Comparison of ENCODE assay signal across 10 cellular contexts in the genomic region with DNA sequence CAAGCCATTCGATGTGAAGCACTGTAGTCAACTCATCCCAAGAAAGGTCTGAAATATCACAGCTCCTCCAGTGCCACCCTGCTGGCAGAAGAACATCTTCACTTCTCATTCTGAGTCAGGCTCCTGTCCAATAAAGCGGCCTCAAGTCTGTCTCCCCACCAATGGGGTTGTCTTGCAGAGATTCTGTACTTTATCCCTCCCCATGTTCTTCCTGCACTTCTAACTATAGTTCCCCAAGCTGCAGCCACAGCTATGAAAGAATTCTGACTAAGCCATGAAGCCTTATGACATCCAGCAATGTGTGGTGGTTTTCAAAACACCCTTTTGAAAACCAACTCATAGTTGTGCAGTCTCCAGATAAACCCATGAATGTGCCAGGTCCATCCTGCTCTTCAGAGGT. TPM values are rescaled to one million over a fixed set of nuclear protein-coding genes. Genes with fewer than 3 reads are reported as not detected.
A peak's percentile ranks its signal among the peaks of the same experiment; 100 is the strongest.
DNase-seq lines count a peak whose midpoint lies in the region; ATAC-seq and TF ChIP-seq lines count a peak whose summit lies in the region.
"Had no signal": no experiment of that assay in that cellular context is flagged by ENCODE, and none has a peak within 500 bp of the region (broad histone marks: within the 10 kb centered on the region; RNA-seq: fewer than 3 reads in every experiment).

No MANE protein-coding gene starts in this region.

- intact Hi-C loops in sciatic nerve (cut with DNase I), result no loop called here

- ATAC-seq in GM19351 (IDR thresholded peaks at IDR 0.05; ENCODE audit: unreplicated experiment) (peak; percentile 42), sciatic nerve (peak; percentile 52), GM18861 (IDR thresholded peaks at IDR 0.05; ENCODE audit: unreplicated experiment) (no peak)

- peak; percentile 71 for DNase-seq in RPMI7951 (ENCODE audit: low read depth)
- DNase-seq in fibroblast of the aortic adventitia (ENCODE audit: low read depth), result peak; percentile 60
- no peak for DNase-seq in sciatic nerve (ENCODE audit: low spot score)
- no peak for DNase-seq in SHP77 (lab: John Stamatoyannopoulos, UW)
- DNase-seq in SW480 (ENCODE audit: low spot score), result no peak
- no peak for DNase-seq in DMS53 (lab: John Stamatoyannopoulos, UW)
- DNase-seq: NCI-H2171 treated with DMSO at 0.1 percent for 48 hours had no signal

- no peak for TF ChIP-seq CTCF in fibroblast of the aortic adventitia (IDR thresholded peaks at IDR 0.05; ENCODE audit: insufficient read depth, low read length)

- H3K4me3 ChIP-seq in fibroblast of the aortic adventitia (ENCODE audit: low read depth, low read length), result no peak overlapping the region
- H3K4me3 ChIP-seq: tibial nerve had no signal

RNA-seq across cellular contexts. Expression of gene MACROH2A1, which starts 6.8 kb away (rescaled TPM):
- 235 and 252 TPM in 2 replicates for total RNA-seq in RPMI7951 (2014; rRNA removed; shearing (Covaris generic))
- total RNA-seq in fibroblast of the aortic adventitia (ENCODE audit: low replicate concordance) (116 and 132 TPM in 2 replicates), sciatic nerve (129 TPM)

RNA-seq across cellular contexts. Expression of gene DCANP1, which starts 54.9 kb away (rescaled TPM):
- total RNA-seq in RPMI7951 (2014; rRNA removed; shearing (Covaris generic)), result not detected in 2 replicates
- total RNA-seq in fibroblast of the aortic adventitia (ENCODE audit: low replicate concordance) (not detected in 2 replicates), sciatic nerve (not detected)
- total RNA-seq: tibial nerve had no signal

RNA-seq across cellular contexts. Expression of gene TIFAB, which starts 59.9 kb away (rescaled TPM):
- not detected in 2 replicates for total RNA-seq in RPMI7951 (2014; rRNA removed; shearing (Covaris generic))
- total RNA-seq in fibroblast of the aortic adventitia (ENCODE audit: low replicate concordance) (0.08 TPM in 1 of 2 replicates, not detected in the other), sciatic nerve (0.22 TPM)
- total RNA-seq: tibial nerve had no signal

Comparison
In these comparisons a context has a peak if more than half of its experiments do, and no peak if none do; other contexts are left out.
1. DNase-seq: peak in RPMI7951 (single experiment) and fibroblast of the aortic adventitia (single experiment); none in sciatic nerve (single experiment), SHP77 (0 of 2), SW480 (single experiment) and DMS53 (single experiment).